Comparison of ENCODE assay signal across 1 cellular context in the genomic region with DNA sequence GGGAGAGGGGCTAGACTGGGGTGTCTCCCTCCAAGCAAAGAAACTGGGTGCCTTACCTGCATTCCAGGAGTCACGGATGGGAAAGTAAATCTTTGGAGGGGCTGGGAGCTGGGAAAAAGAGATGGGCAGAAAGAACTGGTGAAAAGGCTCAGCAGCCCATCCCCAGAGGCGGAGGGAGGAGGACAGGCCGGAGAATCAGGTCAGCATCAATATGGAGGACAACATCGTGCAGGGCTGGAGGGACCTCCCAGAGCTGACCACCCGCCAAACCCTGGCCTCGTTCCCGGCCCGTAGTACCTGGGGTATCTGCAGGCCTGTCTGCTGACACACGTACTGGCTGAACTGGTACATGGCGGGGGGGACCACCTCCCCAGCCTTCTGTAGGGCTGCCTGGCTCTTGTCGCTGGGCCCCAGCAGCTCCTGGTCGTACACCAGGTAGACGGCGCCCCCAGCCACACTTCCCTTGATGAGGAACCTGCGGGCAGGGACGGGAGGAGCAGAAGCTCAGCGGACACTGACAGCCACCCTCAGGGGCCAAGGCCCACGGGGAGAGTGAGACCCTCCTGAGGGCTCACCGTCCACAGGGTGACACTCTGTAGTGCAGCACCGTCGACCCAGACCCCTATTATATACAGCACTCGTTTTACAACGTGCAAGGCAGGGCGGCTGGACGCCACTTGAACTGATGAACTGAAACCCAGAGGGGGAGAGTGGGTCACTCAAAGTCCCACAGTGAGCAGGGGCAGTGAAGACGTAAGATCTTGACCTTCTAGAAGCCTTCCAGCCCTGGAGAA.
TF ChIP-seq lines count a peak whose summit lies in the region.

No MANE protein-coding gene starts in this region.

TF ChIP-seq in IMR-90, 13 proteins besides CTCF, POLR2A, EP300 and RAD21:
- no peak for TF ChIP-seq SMC3 (IDR thresholded peaks at IDR 0.05; ENCODE audit: low read depth, low read length)
- TF ChIP-seq RCOR1 (IDR thresholded peaks at IDR 0.05; ENCODE audit: insufficient replicate concordance, low read length) = no peak
